ENCODE assay signal across 13 cellular contexts in the genomic region with DNA sequence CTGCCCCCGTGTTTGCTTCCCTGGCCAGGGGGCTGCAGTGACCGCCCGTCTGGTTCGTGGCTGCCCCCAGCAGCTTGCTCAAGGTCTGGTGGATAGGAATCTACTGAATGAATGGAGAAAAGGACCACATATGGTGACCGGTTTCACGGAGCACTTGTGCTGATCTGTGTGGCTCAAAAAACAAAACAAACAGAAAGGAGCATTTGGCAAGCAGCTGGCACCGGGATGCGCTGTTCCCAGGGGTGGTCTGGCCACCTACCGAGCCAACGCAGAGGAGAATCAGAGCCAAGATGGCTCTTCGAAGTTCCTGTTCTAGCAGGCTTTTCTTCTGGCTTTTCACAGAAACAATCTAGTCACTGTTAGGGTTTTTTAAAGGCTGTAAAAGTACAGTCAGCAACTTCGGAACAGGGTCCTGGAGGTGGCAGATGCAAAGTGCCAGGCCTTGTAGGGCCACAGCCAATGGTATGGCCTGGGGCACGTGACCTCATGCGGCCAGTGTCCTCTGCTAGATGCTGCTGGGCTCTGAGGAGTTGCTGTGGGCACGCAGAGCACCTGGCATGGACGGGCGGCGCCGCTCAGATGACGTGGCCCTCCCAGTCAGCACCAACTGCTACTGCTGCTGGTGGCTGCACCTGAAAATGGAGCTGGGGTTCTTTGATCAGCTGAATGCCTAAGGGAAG. TPM values are rescaled to one million over a fixed set of nuclear protein-coding genes. Genes with fewer than 3 reads are reported as not detected.
A peak's percentile ranks its signal among the peaks of the same experiment; 100 is the strongest.
DNase-seq lines count a peak whose midpoint lies in the region; ATAC-seq, FAIRE-seq and TF ChIP-seq lines count a peak whose summit lies in the region.
"Had no signal": no experiment of that assay in that cellular context is flagged by ENCODE, and none has a peak within 500 bp of the region (broad histone marks: within the 10 kb centered on the region; RNA-seq: fewer than 3 reads in every experiment).

No MANE protein-coding gene starts in this region.

- intact Hi-C loops in body of pancreas (cut with DNase I) (no loop called here), pancreas (cut with DNase I) (no loop called here), testis (cut with DNase I; ENCODE audit: low total_unique reads) (no loop called here), aorta (cut with DNase I) (no loop called here)

- H2BK20ac ChIP-seq in H9 (ENCODE audit: low read depth, low read length, poor library complexity, severe bottlenecking): no peak overlapping the region

- H3K4me3 ChIP-seq in body of pancreas (no peak overlapping the region), pancreas (no peak overlapping the region), testis (no peak overlapping the region), aorta (ENCODE audit: low read length in 2 of 2) (no peak overlapping the region)
- H3K4me3 ChIP-seq: PC-9 had no signal

- no peak overlapping the region for H2AFZ ChIP-seq in H9 (ENCODE audit: low read length)
- H2AFZ ChIP-seq: PC-9 had no signal

- no peaks in the 10 kb centered on the region for H3K27me3 Mint-ChIP-seq in H9 (ENCODE audit: low read depth)
- H3K27me3 Mint-ChIP-seq: CD4-positive, alpha-beta memory T cell had no signal

- H2BK5ac ChIP-seq in H9 (ENCODE audit: insufficient read length, low read length): no peak overlapping the region

- H3K79me2 ChIP-seq in H9 (ENCODE audit: insufficient read depth, low read length): no peaks in the 10 kb centered on the region

- no peaks in the 10 kb centered on the region for H3K4me1 ChIP-seq in H9 (ENCODE audit: insufficient read depth, low read length)
- peaks cover 15% of the 10 kb centered on the region for H3K4me1 ChIP-seq in body of pancreas
- H3K4me1 ChIP-seq in pancreas: peaks cover 0 to 6% (median 5%) of the 10 kb centered on the region in 3 donors
- H3K4me1 ChIP-seq in testis: no peaks in the 10 kb centered on the region
- H3K4me1 ChIP-seq in aorta (ENCODE audit: control insufficient read depth in 1 of 2, insufficient read depth in 2 of 2, low read length in 2 of 2): no peaks in the 10 kb centered on the region

- H3K4me2 ChIP-seq in H9 (ENCODE audit: insufficient read depth, insufficient read length, low read length): no peak overlapping the region
- H3K4me2 ChIP-seq: PC-9 had no signal

- no CpG with 5 or more reads among the region's 20 CpGs for WGBS in H9 (ENCODE audit: extremely low coverage, insufficient read length, low lambda C conversion rate)
- whole genome bisulfite sequencing in body of pancreas, 2 donors: 41 to 56% methylated on average over 12 to 20 of the region's 20 CpGs
- 52 to 55% methylated on average over 20 of the region's 20 CpGs for WGBS in pancreas, 2 donors
- 75 to 76% methylated on average over 20 of the region's 20 CpGs for WGBS in testis, 2 donors
- WGBS in aorta, 2 donors: 77 to 81% methylated on average over 20 of the region's 20 CpGs

- ATAC-seq in body of pancreas (peak; percentile 68), pancreas (peak; percentile 60 to 80 (median 78)), aorta (ENCODE audit: low FRiP score) (no peak)

- H4K91ac ChIP-seq in H9 (ENCODE audit: insufficient read length, low read depth, low read length): no peak overlapping the region

- no peak overlapping the region for H3K23ac ChIP-seq in H9 (ENCODE audit: insufficient read length, low read depth, low read length)

- no peak overlapping the region for H3K9ac ChIP-seq in H9 (ENCODE audit: extremely low read depth, insufficient read length, low read length)

- H3K14ac ChIP-seq in H9 (ENCODE audit: insufficient read depth, low read length): peak overlapping the region; percentile 4; the same call in 1 of the 2 replicates

- no peaks in the 10 kb centered on the region for H3K9me3 ChIP-seq in H9 (ENCODE audit: control insufficient read depth, low read depth, low read length)
- no peaks in the 10 kb centered on the region for H3K9me3 ChIP-seq in body of pancreas
- no peaks in the 10 kb centered on the region for H3K9me3 ChIP-seq in pancreas
- H3K9me3 ChIP-seq in testis: no peaks in the 10 kb centered on the region
- H3K9me3 ChIP-seq in aorta (ENCODE audit: control insufficient read depth, low read length): no peaks in the 10 kb centered on the region

- no peak for DNase-seq in H9
- peak; percentile 93 for DNase-seq in NCI-H2196 (lab: John Stamatoyannopoulos, UW; ENCODE audit: unreplicated experiment)
- DNase-seq in body of pancreas: peak; percentile 19 to 66 (median 43)
- DNase-seq in pancreas: peak in 3 of 6 donors; percentile 36 to 50 (median 38)
- no peak for DNase-seq in GF-D8 (lab: John Stamatoyannopoulos, UW)
- no peak for DNase-seq in testis
- no peak for DNase-seq in aorta
- DNase-seq in KBM-7: no peak
- DNase-seq: brain microvascular endothelial cell; CD4-positive, alpha-beta memory T cell; PC-9; stimulated activated CD4-positive, alpha-beta T cell treated with anti-CD3 and anti-CD28 coated beads, Interleukin-15, amount 100 ng/mL, for 24 hours had no signal

- H4K8ac ChIP-seq in H9 (replicated peaks; ENCODE audit: insufficient read length, low read depth, low read length): no peak overlapping the region

- H3K4me3 Mint-ChIP-seq in H9: no peak overlapping the region
- H3K4me3 Mint-ChIP-seq: CD4-positive, alpha-beta memory T cell had no signal

- H3K9me3 Mint-ChIP-seq in H9: no peaks in the 10 kb centered on the region
- H3K9me3 Mint-ChIP-seq: CD4-positive, alpha-beta memory T cell had no signal

- no peak overlapping the region for H4K5ac ChIP-seq in H9 (ENCODE audit: insufficient read length, low read depth, low read length)

- TF ChIP-seq CTCF in H9 (conservative IDR thresholded peaks at IDR 0.05): no peak
- TF ChIP-seq CTCF in body of pancreas (IDR thresholded peaks at IDR 0.05): no peak
- TF ChIP-seq CTCF in pancreas (IDR thresholded peaks at IDR 0.05): no peak
- no peak for TF ChIP-seq CTCF in testis (IDR thresholded peaks at IDR 0.05)

- FAIRE-seq in pancreas (lab: Jason Lieb, UNC): no peak
- FAIRE-seq: GM12891 had no signal

- TF ChIP-seq POLR2A in body of pancreas (IDR thresholded peaks at IDR 0.05) (no peak), testis (IDR thresholded peaks at IDR 0.05) (no peak)

- no peaks in the 10 kb centered on the region for H3K27me3 ChIP-seq in H9 (ENCODE audit: insufficient read depth, low read length)
- no peaks in the 10 kb centered on the region for H3K27me3 ChIP-seq in body of pancreas
- no peaks in the 10 kb centered on the region for H3K27me3 ChIP-seq in pancreas
- H3K27me3 ChIP-seq in testis: no peaks in the 10 kb centered on the region
- no peaks in the 10 kb centered on the region for H3K27me3 ChIP-seq in aorta (ENCODE audit: control insufficient read depth in 1 of 2, insufficient read depth in 2 of 2, low read length in 1 of 2)
- H3K27me3 ChIP-seq: brain microvascular endothelial cell had no signal

- no peak overlapping the region for H2BK15ac ChIP-seq in H9 (ENCODE audit: low read depth, low read length)

- H3K18ac ChIP-seq in H9 (ENCODE audit: insufficient read length, low read depth, low read length): no peak overlapping the region

- no peak overlapping the region for H2BK120ac ChIP-seq in H9 (ENCODE audit: low read depth, low read length, poor library complexity, severe bottlenecking)

- H4K20me1 ChIP-seq in H9 (ENCODE audit: control insufficient read depth, insufficient read depth, insufficient read length): no peaks in the 10 kb centered on the region

- no peak overlapping the region for H2BK12ac ChIP-seq in H9 (ENCODE audit: insufficient read length, low read depth, low read length)

- peaks cover 3% of the 10 kb centered on the region for H3K23me2 ChIP-seq in H9 (ENCODE audit: insufficient read length, low read depth, low read length, poor library complexity, severe bottlenecking)

- H3K4me1 Mint-ChIP-seq in H9: peaks cover 8 to 16% of the 10 kb centered on the region in 2 experiments

- no peak overlapping the region for H3T11ph ChIP-seq in H9 (ENCODE audit: low read length)

- no peaks in the 10 kb centered on the region for H3K79me1 ChIP-seq in H9 (ENCODE audit: insufficient read depth, low read depth, low read length, poor library complexity, severe bottlenecking)

- H3K36me3 Mint-ChIP-seq in H9 (ENCODE audit: insufficient read depth in 1 of 3, low read depth in 3 of 3): no peaks in the 10 kb centered on the region

- no peak overlapping the region for H3K4ac ChIP-seq in H9 (ENCODE audit: low read depth, low read length)

- in situ Hi-C loops in KBM-7 (cut with MboI; ENCODE audit: low pct_unique_long_range_greater_than_20kb, low sequenced_read_pairs): no loop called here

- H3K36me3 ChIP-seq in body of pancreas (replicated peaks in 1 of 2; ENCODE audit: insufficient read depth in 1 of 2, low read depth in 2 of 2): no peaks in the 10 kb centered on the region
- H3K36me3 ChIP-seq in pancreas: no peaks in the 10 kb centered on the region
- H3K36me3 ChIP-seq in testis (ENCODE audit: low read depth, missing control alignments): no peaks in the 10 kb centered on the region
- no peaks in the 10 kb centered on the region for H3K36me3 ChIP-seq in aorta (ENCODE audit: control insufficient read depth in 1 of 2, insufficient read depth in 2 of 2, low read length in 1 of 2)
- H3K36me3 ChIP-seq: brain microvascular endothelial cell had no signal

- H3K27ac ChIP-seq in H9 (ENCODE audit: insufficient read length, low read depth, low read length) (no peak overlapping the region), body of pancreas (peak overlapping the region in 3 of 4 donors; percentile 29 to 60 (median 59)), pancreas (peak overlapping the region in 2 of 4 donors; percentile 16 to 50), testis (no peak overlapping the region), aorta (ENCODE audit: low read depth in 1 of 2, low read length in 2 of 2) (no peak overlapping the region)
- H3K27ac ChIP-seq: brain microvascular endothelial cell, PC-9 had no signal

- H2AK5ac ChIP-seq in H9 (ENCODE audit: insufficient read length, low read length): no peak overlapping the region

- no peak overlapping the region for H3K56ac ChIP-seq in H9 (ENCODE audit: insufficient read length, low read depth, low read length)

- H3K27ac Mint-ChIP-seq in H9: peak overlapping the region; percentile 6 to 44 (median 38); a peak in 5 of 7 replicates

RNA-seq across cellular contexts. Expression of a gene that starts 27.3 kb away (rescaled TPM):
- 62.3 and 63.9 TPM in 2 replicates for total RNA-seq in H9 (2021)
- 100 to 1,000 TPM; 117 to 118 TPM for total RNA-seq in body of pancreas
- 100 to 1,000 TPM in 2 of 6 donors, 10 to 100 TPM in 4; 65.2 to 109 (median 96.0) TPM for total RNA-seq in pancreas
- polyA plus RNA-seq in pancreas: 10 to 100 TPM; 45.1 to 90.6 TPM
- total RNA-seq in testis: 10 to 100 TPM; 43.6 to 45.6 TPM
- 43.5 TPM for polyA plus RNA-seq in testis (ENCODE audit: insufficient read depth, low read depth, low replicate concordance)
- 100 to 1,000 TPM in 1 of 2 donors, 10 to 100 TPM in 1; 59.1 to 127 TPM for total RNA-seq in aorta
- polyA plus RNA-seq in aorta: 100 to 1,000 TPM in 1 of 2 donors, 10 to 100 TPM in 1; 50.5 to 110 TPM

RNA-seq across cellular contexts. Expression of a gene that starts 47.0 kb away (rescaled TPM):
- 4.1 TPM in 2 replicates for total RNA-seq in H9 (2021)
- total RNA-seq in body of pancreas: 1 to 10 TPM; 2.0 to 7.0 TPM
- total RNA-seq in pancreas: 1 to 10 TPM; 1.5 to 4.5 (median 2.0) TPM
- 1 to 10 TPM; 2.6 to 5.1 TPM for polyA plus RNA-seq in pancreas
- 10 to 100 TPM; 22.5 to 28.9 TPM for total RNA-seq in testis
- 30.0 TPM for polyA plus RNA-seq in testis (ENCODE audit: insufficient read depth, low read depth, low replicate concordance)
- 1 to 10 TPM; 3.0 to 5.9 TPM for total RNA-seq in aorta
- polyA plus RNA-seq in aorta: 1 to 10 TPM; 4.5 to 5.8 TPM

Comparison
In these comparisons a context has a peak if more than half of its experiments do, and no peak if none do; other contexts are left out.
1. DNase-seq: peak in NCI-H2196 (single experiment) and body of pancreas (4 of 4); none in H9 (single experiment), GF-D8 (single experiment), testis (single experiment), aorta (0 of 2) and KBM-7 (single experiment).
2. H3K27ac ChIP-seq: peak in body of pancreas (3 of 4); none in H9 (single experiment), testis (0 of 2) and aorta (0 of 2).